9 cellular contexts compared by ENCODE assay signal in the genomic region with DNA sequence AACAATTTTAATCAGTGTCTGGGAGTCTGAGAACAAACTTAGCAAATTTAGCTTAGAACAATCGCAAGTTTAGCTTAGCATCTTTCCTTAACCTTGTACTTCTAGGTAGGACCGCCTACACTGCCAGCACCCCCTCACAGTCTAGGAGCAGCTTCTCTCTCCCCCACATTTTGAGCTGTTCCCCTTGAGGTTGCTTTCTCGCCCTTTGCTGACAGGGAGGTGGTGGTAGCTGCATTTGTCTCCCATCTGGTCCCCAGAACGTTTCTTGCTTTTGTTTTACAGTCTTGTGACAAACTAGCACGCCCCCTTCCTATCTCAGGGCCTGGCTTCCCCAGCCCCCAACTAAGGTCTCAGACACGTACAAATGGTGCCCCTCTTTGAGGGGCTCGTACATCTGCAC. TPM values are rescaled to one million over a fixed set of nuclear protein-coding genes. Genes with fewer than 3 reads are reported as not detected.
A peak's percentile ranks its signal among the peaks of the same experiment; 100 is the strongest.
DNase-seq lines count a peak whose midpoint lies in the region; ATAC-seq and TF ChIP-seq lines count a peak whose summit lies in the region.
"Had no signal": no experiment of that assay in that cellular context is flagged by ENCODE, and none has a peak within 500 bp of the region (broad histone marks: within the 10 kb centered on the region; RNA-seq: fewer than 3 reads in every experiment).

No MANE protein-coding gene starts in this region.

- H3K27ac ChIP-seq in lower lobe of right lung = peak overlapping the region; percentile 70
- peak overlapping the region; percentile 82 for H3K27ac ChIP-seq in suprapubic skin

- no peak for TF ChIP-seq EP300 in suprapubic skin (IDR thresholded peaks at IDR 0.05)

- H3K4me3 Mint-ChIP-seq in activated CD4-positive, alpha-beta T cell treated with anti-CD3 and anti-CD28 coated beads, Interleukin-2, amount 10 ng/mL, durations not matched to agents 24 days and 14 days = peak overlapping the region; percentile 13
- H3K4me3 Mint-ChIP-seq in activated naive CD8-positive, alpha-beta T cell treated with anti-CD3 and anti-CD28 coated beads for 36 hours = peak overlapping the region; percentile 56

- no peak for DNase-seq in activated CD4-positive, alpha-beta T cell treated with anti-CD3 and anti-CD28 coated beads, Interleukin-2, amount 10 ng/mL, durations not matched to agents 24 days and 14 days
- no peak for DNase-seq in activated CD4-positive, alpha-beta T cell treated with anti-CD3 and anti-CD28 coated beads for 1 hour
- DNase-seq in activated naive CD8-positive, alpha-beta T cell treated with anti-CD3 and anti-CD28 coated beads for 36 hours = peak; percentile 26
- DNase-seq in lower lobe of right lung = no peak
- no peak for DNase-seq in suprapubic skin (ENCODE audit: low spot score in 2 of 2)
- DNase-seq in NCI-H1694 treated with DMSO at 0.1 percent for 48 hours (lab: John Stamatoyannopoulos, UW) = no peak
- no peak for DNase-seq in NCI-H2227 treated with DMSO at 0.1 percent for 48 hours (lab: John Stamatoyannopoulos, UW)
- DNase-seq: AML-193 had no signal

- ATAC-seq in lower lobe of right lung (no peak), HG03439 (IDR thresholded peaks at IDR 0.05; ENCODE audit: unreplicated experiment) (no peak)

- H3K27me3 ChIP-seq in lower lobe of right lung (ENCODE audit: low read depth) (no peaks in the 10 kb centered on the region), suprapubic skin (no peaks in the 10 kb centered on the region)

- H3K36me3 Mint-ChIP-seq in activated CD4-positive, alpha-beta T cell treated with anti-CD3 and anti-CD28 coated beads, Interleukin-2, amount 10 ng/mL, durations not matched to agents 24 days and 14 days (ENCODE audit: low read depth) = peaks cover 45% of the 10 kb centered on the region
- H3K36me3 Mint-ChIP-seq in activated naive CD8-positive, alpha-beta T cell treated with anti-CD3 and anti-CD28 coated beads for 36 hours = peaks cover 38% of the 10 kb centered on the region

- H3K4me3 ChIP-seq in lower lobe of right lung (no peak overlapping the region), suprapubic skin (no peak overlapping the region)

- TF ChIP-seq CTCF in lower lobe of right lung (IDR thresholded peaks at IDR 0.05) (no peak), suprapubic skin (IDR thresholded peaks at IDR 0.05) (no peak)

- H3K4me1 Mint-ChIP-seq in activated CD4-positive, alpha-beta T cell treated with anti-CD3 and anti-CD28 coated beads, Interleukin-2, amount 10 ng/mL, durations not matched to agents 24 days and 14 days = peaks cover 65% of the 10 kb centered on the region
- peaks cover 64% of the 10 kb centered on the region for H3K4me1 Mint-ChIP-seq in activated naive CD8-positive, alpha-beta T cell treated with anti-CD3 and anti-CD28 coated beads for 36 hours

- peaks cover 66% of the 10 kb centered on the region for H3K4me1 ChIP-seq in lower lobe of right lung
- peaks cover 59% of the 10 kb centered on the region for H3K4me1 ChIP-seq in suprapubic skin

- H3K27ac Mint-ChIP-seq in activated CD4-positive, alpha-beta T cell treated with anti-CD3 and anti-CD28 coated beads, Interleukin-2, amount 10 ng/mL, durations not matched to agents 24 days and 14 days = peak overlapping the region; percentile 10
- peak overlapping the region; percentile 78 for H3K27ac Mint-ChIP-seq in activated naive CD8-positive, alpha-beta T cell treated with anti-CD3 and anti-CD28 coated beads for 36 hours

- no peak for TF ChIP-seq POLR2A in suprapubic skin (IDR thresholded peaks at IDR 0.05)

- WGBS in suprapubic skin = 64% methylated on average over 7 of the region's 7 CpGs

- H3K9me3 ChIP-seq in lower lobe of right lung (no peaks in the 10 kb centered on the region), suprapubic skin (no peaks in the 10 kb centered on the region)

- H3K27me3 Mint-ChIP-seq in activated CD4-positive, alpha-beta T cell treated with anti-CD3 and anti-CD28 coated beads, Interleukin-2, amount 10 ng/mL, durations not matched to agents 24 days and 14 days = no peaks in the 10 kb centered on the region
- H3K27me3 Mint-ChIP-seq in activated naive CD8-positive, alpha-beta T cell treated with anti-CD3 and anti-CD28 coated beads for 36 hours = no peaks in the 10 kb centered on the region

- intact Hi-C loops in activated CD4-positive, alpha-beta T cell treated with anti-CD3 and anti-CD28 coated beads, Interleukin-2, amount 10 ng/mL, durations not matched to agents 24 days and 14 days (cut with micrococcal nuclease) = no loop called here
- intact Hi-C loops in lower lobe of right lung (cut with DNase I) = no loop called here

- peaks cover 4% of the 10 kb centered on the region for H3K9me3 Mint-ChIP-seq in activated CD4-positive, alpha-beta T cell treated with anti-CD3 and anti-CD28 coated beads, Interleukin-2, amount 10 ng/mL, durations not matched to agents 24 days and 14 days
- H3K9me3 Mint-ChIP-seq in activated naive CD8-positive, alpha-beta T cell treated with anti-CD3 and anti-CD28 coated beads for 36 hours = peaks cover 3% of the 10 kb centered on the region

- H3K36me3 ChIP-seq in lower lobe of right lung = no peaks in the 10 kb centered on the region
- H3K36me3 ChIP-seq in suprapubic skin = no peaks in the 10 kb centered on the region

RNA-seq across cellular contexts. Expression of a gene that starts 27.4 kb away (rescaled TPM):
- 48.8 and 54.2 TPM in 2 replicates for total RNA-seq in activated CD4-positive, alpha-beta T cell treated with anti-CD3 and anti-CD28 coated beads, Interleukin-2, amount 10 ng/mL, durations not matched to agents 24 days and 14 days
- 10 to 100 TPM; 28.9 to 30.3 TPM for total RNA-seq in activated naive CD8-positive, alpha-beta T cell treated with anti-CD3 and anti-CD28 coated beads for 36 hours
- 40.6 TPM for total RNA-seq in lower lobe of right lung
- total RNA-seq in suprapubic skin = 10 to 100 TPM; 23.6 to 50.4 (median 33.4) TPM
